1 cellular context compared by ENCODE assay signal in genomic region chr4:118869808-118870342, GRCh38.
TF ChIP-seq lines count a peak whose summit lies in the region.

No MANE protein-coding gene starts in this region.

TF ChIP-seq in IMR-90, 13 proteins besides CTCF, POLR2A, EP300 and RAD21 (continued from another document):
- no peak for TF ChIP-seq FOS (IDR thresholded peaks at IDR 0.05; ENCODE audit: low read depth, low read length)
- TF ChIP-seq BHLHE40 (IDR thresholded peaks at IDR 0.05; ENCODE audit: low read depth, low read length): no peak
- TF ChIP-seq MAZ (IDR thresholded peaks at IDR 0.05; ENCODE audit: borderline replicate concordance, low read depth, low read length): no peak
- TF ChIP-seq CEBPB (IDR thresholded peaks at IDR 0.05; ENCODE audit: low read depth, low read length): no peak
- TF ChIP-seq USF2 (IDR thresholded peaks at IDR 0.05; ENCODE audit: low read depth, low read length): no peak
- TF ChIP-seq MAFK (IDR thresholded peaks at IDR 0.05; ENCODE audit: low read depth, low read length): no peak
- no peak for TF ChIP-seq MXI1 (IDR thresholded peaks at IDR 0.05; ENCODE audit: borderline replicate concordance, low read depth, low read length)
- no peak for TF ChIP-seq SMC3 (IDR thresholded peaks at IDR 0.05; ENCODE audit: low read depth, low read length)
- TF ChIP-seq RFX5 (IDR thresholded peaks at IDR 0.05; ENCODE audit: low read depth, low read length): no peak
